ENCODE assay signal across 8 cellular contexts in the genomic region with DNA sequence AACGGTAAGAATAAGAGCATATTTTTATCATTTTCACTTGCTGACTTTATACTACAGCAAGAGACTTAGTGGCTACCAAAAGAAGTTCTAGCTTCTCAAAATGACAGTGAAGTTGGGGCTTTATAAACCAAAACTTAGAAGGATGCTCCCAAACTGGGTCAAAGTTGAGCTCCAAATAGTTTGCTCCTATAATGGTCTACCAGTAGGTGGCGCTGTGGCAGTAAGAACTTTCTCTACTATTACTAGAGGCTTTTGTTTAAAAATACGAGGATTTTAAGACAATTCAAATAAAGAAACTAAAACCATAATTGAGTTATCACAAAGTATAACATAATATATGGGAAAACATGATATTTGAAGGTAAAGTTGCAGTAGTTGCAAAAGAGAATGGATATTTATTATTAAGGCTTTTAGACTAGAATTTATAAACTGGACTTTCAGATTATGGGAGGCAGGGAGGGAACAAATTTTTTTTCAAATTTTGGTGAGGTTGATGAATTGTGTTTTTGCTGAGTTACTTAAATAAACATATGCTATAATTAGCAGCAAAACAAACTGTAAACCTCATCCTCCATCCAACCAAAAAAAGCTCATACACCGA.
DNase-seq lines count a peak whose midpoint lies in the region; ATAC-seq, FAIRE-seq and TF ChIP-seq lines count a peak whose summit lies in the region.

No MANE protein-coding gene starts in this region.

- H3K27me3 ChIP-seq in left ventricle myocardium inferior (ENCODE audit: low read depth) (no peaks in the 10 kb centered on the region), small intestine (ENCODE audit: control insufficient read depth in 2 of 2, insufficient read depth in 2 of 2, low read length in 2 of 2) (no peaks in the 10 kb centered on the region)

- intact Hi-C loops in left ventricle myocardium inferior (cut with micrococcal nuclease), result loop anchor here (5.0 kb wide), 1 partner anchor 76 kb away; a partner anchor contains a TSS

- peak; percentile 94 for TF ChIP-seq CTCF in left ventricle myocardium inferior (IDR thresholded peaks at IDR 0.05; ENCODE audit: borderline replicate concordance)

- ATAC-seq in HG03045 (IDR thresholded peaks at IDR 0.05; ENCODE audit: unreplicated experiment) (no peak), GM19467 (IDR thresholded peaks at IDR 0.05; ENCODE audit: unreplicated experiment) (no peak)

- H3K9me3 ChIP-seq in left ventricle myocardium inferior (replicated peaks) (no peaks in the 10 kb centered on the region), small intestine (ENCODE audit: control insufficient read depth, low read depth) (no peaks in the 10 kb centered on the region)

- peak overlapping the region; percentile 21 for H3K27ac ChIP-seq in left ventricle myocardium inferior (replicated peaks)
- no peak overlapping the region for H3K27ac ChIP-seq in small intestine (ENCODE audit: low read depth in 1 of 2, low read length in 1 of 2)

- FAIRE-seq in small intestine (lab: Jason Lieb, UNC), result no peak

- H3K36me3 ChIP-seq in left ventricle myocardium inferior (no peaks in the 10 kb centered on the region), small intestine (ENCODE audit: control insufficient read depth in 2 of 2, insufficient read depth in 2 of 2, low read length in 2 of 2) (no peaks in the 10 kb centered on the region)

- H3K4me1 ChIP-seq in left ventricle myocardium inferior (peaks cover 16% of the 10 kb centered on the region), small intestine (ENCODE audit: control insufficient read depth in 2 of 2, insufficient read depth in 1 of 2, low read depth in 1 of 2, low read length in 1 of 2) (peaks cover 0 to 2% of the 10 kb centered on the region in 2 donors)

- no peak overlapping the region for H3K4me3 ChIP-seq in left ventricle myocardium inferior
- no peak overlapping the region for H3K4me3 ChIP-seq in small intestine (ENCODE audit: low read depth in 1 of 2, low read length in 2 of 2)

- WGBS in small intestine, 3 donors, result 43 to 51% (median 45%) methylated on average over 4 of the region's 4 CpGs

- DNase-seq in DMS114 treated with DMSO at 0.1 percent for 48 hours (lab: John Stamatoyannopoulos, UW; ENCODE audit: unreplicated experiment) (peak; percentile 41), LHCN-M2 (ENCODE audit: low read depth) (peak; percentile 56), T follicular helper cell (ENCODE audit: low read depth) (peak; percentile 52), amniotic epithelial cell (ENCODE audit: low read depth) (peak; percentile 54), left ventricle myocardium inferior (no peak), small intestine (peak; percentile 56)
